In genomic region chr3:18357747-18358146, GRCh38 we compare ENCODE assay signal across 29 cellular contexts.
A peak's percentile ranks its signal among the peaks of the same experiment; 100 is the strongest.
DNase-seq lines count a peak whose midpoint lies in the region; ATAC-seq, FAIRE-seq and TF ChIP-seq lines count a peak whose summit lies in the region.
"Had no signal": no experiment of that assay in that cellular context is flagged by ENCODE, and none has a peak within 500 bp of the region (broad histone marks: within the 10 kb centered on the region; RNA-seq: fewer than 3 reads in every experiment).

No MANE protein-coding gene starts in this region.

- no peaks in the 10 kb centered on the region for H3K27me3 Mint-ChIP-seq in activated T-cell treated with anti-CD3 and anti-CD28 coated beads, Interleukin-2, amount 50 U/mL, for 4 hours (ENCODE audit: low read depth)
- no peaks in the 10 kb centered on the region for H3K27me3 Mint-ChIP-seq in CD8-positive, alpha-beta T cell (ENCODE audit: low read depth)
- no peaks in the 10 kb centered on the region for H3K27me3 Mint-ChIP-seq in activated T-helper 17 cell treated with anti-CD3 and anti-CD28 coated beads, Interleukin-2, amount 50 U/mL, for 72 hours
- H3K27me3 Mint-ChIP-seq in naive thymus-derived CD4-positive, alpha-beta T cell: no peaks in the 10 kb centered on the region
- H3K27me3 Mint-ChIP-seq: CD8-positive, alpha-beta memory T cell had no signal

- no peak overlapping the region for H3K4me2 ChIP-seq in HepG2 (ENCODE audit: low read depth, low read length)
- H3K4me2 ChIP-seq: GM23338, PC-9 had no signal

- no peak for DNase-seq in activated T-cell treated with anti-CD3 and anti-CD28 coated beads, Interleukin-2, amount 50 U/mL, for 4 hours
- DNase-seq in activated T-cell treated with anti-CD3 and anti-CD28 coated beads, Interleukin-2, amount 50 U/mL, for 1 hour: no peak
- DNase-seq in CD8-positive, alpha-beta T cell: no peak
- DNase-seq in naive thymus-derived CD4-positive, alpha-beta T cell: no peak
- DNase-seq in HepG2 (ENCODE audit: low spot score): no peak
- no peak for DNase-seq in SHP77 treated with DMSO at 0.1 percent for 48 hours (lab: John Stamatoyannopoulos, UW)
- DNase-seq: C1 segment of cervical spinal cord; CD8-positive, alpha-beta memory T cell; DMS 273 treated with DMSO at 0.1 percent for 48 hours; DMS79; EL; GDM1; H9; KBM-7; MV-4-11; NCI-H1105; NCI-H1436 treated with DMSO at 0.1 percent for 48 hours; NCI-H187 treated with DMSO at 0.1 percent for 48 hours; NCI-H2107; NCI-H524; NCI-H774; NK-92 treated with Interleukin-12 subunit alpha and Interleukin-12 subunit beta, amount 100 ng/mL, for 24 hours; PC-9 had no signal

- peaks cover 23% of the 10 kb centered on the region for H3K36me3 ChIP-seq in CD8-positive, alpha-beta T cell (ENCODE audit: insufficient read depth, low read length)
- peaks cover 0 to 15% (median 10%) of the 10 kb centered on the region in 3 experiments for H3K36me3 ChIP-seq in naive thymus-derived CD4-positive, alpha-beta T cell (ENCODE audit: control insufficient read depth in 2 of 3, insufficient read depth in 3 of 3, low read length in 3 of 3)
- no peaks in the 10 kb centered on the region for H3K36me3 ChIP-seq in HepG2 (replicated peaks in 1 of 2; ENCODE audit: control insufficient read depth in 1 of 2, insufficient read depth in 2 of 2, low read length in 2 of 2)
- H3K36me3 ChIP-seq: SJSA1 had no signal

- BruUV-seq in HepG2 (replicated peaks; lab: Mats Ljungman, UMichigan): no TSS peak

- intact Hi-C loops in CD8-positive, alpha-beta T cell (cut with DNase I, micrococcal nuclease): loop anchor here in 1 of 2 experiments (2.0 to 5.0 kb wide), 2 partner anchors 13 to 35 kb away; no protein-coding TSS in a partner anchor
- intact Hi-C loops in naive thymus-derived CD4-positive, alpha-beta T cell (cut with micrococcal nuclease): no loop called here
- intact Hi-C loops in HepG2 (cut with micrococcal nuclease; ENCODE audit: unreplicated experiment): no loop called here

- H3K9me3 ChIP-seq in CD8-positive, alpha-beta T cell (ENCODE audit: low read length): no peaks in the 10 kb centered on the region
- no peaks in the 10 kb centered on the region for H3K9me3 ChIP-seq in naive thymus-derived CD4-positive, alpha-beta T cell (ENCODE audit: control insufficient read depth in 2 of 3, low read length in 3 of 3)
- no peaks in the 10 kb centered on the region for H3K9me3 ChIP-seq in HepG2 (ENCODE audit: low read length)
- H3K9me3 ChIP-seq: SJSA1 had no signal

- no peak for TF ChIP-seq POLR2A in HepG2 (IDR thresholded peaks at IDR 0.05; ENCODE audit: insufficient read depth in 1 of 2, low read depth in 2 of 2, low read length in 2 of 2)

- H4K20me1 ChIP-seq in HepG2 (ENCODE audit: insufficient read depth, low read length): no peaks in the 10 kb centered on the region

- FAIRE-seq in HepG2 (lab: Jason Lieb, UNC): no peak
- FAIRE-seq: GM12878, HTR-8/SVneo had no signal

- H2AFZ ChIP-seq in HepG2 (ENCODE audit: low read length): no peak overlapping the region
- H2AFZ ChIP-seq: GM23338, PC-9 had no signal

- peaks cover 6% of the 10 kb centered on the region for H3K4me1 ChIP-seq in CD8-positive, alpha-beta T cell (ENCODE audit: insufficient read depth, low read length)
- H3K4me1 ChIP-seq in naive thymus-derived CD4-positive, alpha-beta T cell (ENCODE audit: control insufficient read depth in 2 of 2, insufficient read depth in 2 of 2, low read length in 2 of 2): peaks cover 0 to 6% of the 10 kb centered on the region in 2 donors
- no peaks in the 10 kb centered on the region for H3K4me1 ChIP-seq in HepG2 (ENCODE audit: insufficient read depth, low read length)
- H3K4me1 ChIP-seq: SJSA1 had no signal

- H3K27ac Mint-ChIP-seq in CD8-positive, alpha-beta T cell: peak overlapping the region; percentile 81
- H3K27ac Mint-ChIP-seq in activated T-helper 17 cell treated with anti-CD3 and anti-CD28 coated beads, Interleukin-2, amount 50 U/mL, for 72 hours: peak overlapping the region; percentile 50
- peak overlapping the region; percentile 2 to 83 (median 57) for H3K27ac Mint-ChIP-seq in naive thymus-derived CD4-positive, alpha-beta T cell
- H3K27ac Mint-ChIP-seq: GM23338, H9 had no signal

- in situ Hi-C loops in HepG2 (cut with HindIII; ENCODE audit: extremely low pct_ligation_motif_present, low pct_unique_long_range_greater_than_20kb): no loop called here

- no peak for TF ChIP-seq RAD21 in HepG2 (CRISPR knock-in tag; IDR thresholded peaks at IDR 0.05)

- no peak for TF ChIP-seq CTCF in CD8-positive, alpha-beta T cell (IDR thresholded peaks at IDR 0.05)
- no peak for TF ChIP-seq CTCF in HepG2 (CRISPR knock-in tag; IDR thresholded peaks at IDR 0.05)

- H3K9ac ChIP-seq in HepG2 (ENCODE audit: insufficient read depth, low read depth, low read length): no peak overlapping the region

- H3K36me3 Mint-ChIP-seq in activated T-cell treated with anti-CD3 and anti-CD28 coated beads, Interleukin-2, amount 50 U/mL, for 4 hours (ENCODE audit: insufficient read depth): peaks cover 33% of the 10 kb centered on the region
- H3K36me3 Mint-ChIP-seq in CD8-positive, alpha-beta T cell: peaks cover 73% of the 10 kb centered on the region
- peaks cover 99% of the 10 kb centered on the region for H3K36me3 Mint-ChIP-seq in activated T-helper 17 cell treated with anti-CD3 and anti-CD28 coated beads, Interleukin-2, amount 50 U/mL, for 72 hours (ENCODE audit: low read depth)
- H3K36me3 Mint-ChIP-seq in naive thymus-derived CD4-positive, alpha-beta T cell: peaks cover 19 to 52% (median 33%) of the 10 kb centered on the region in 5 donors

- ATAC-seq in activated T-cell treated with anti-CD3 and anti-CD28 coated beads, Interleukin-2, amount 50 U/mL, for 4 hours: peak; percentile 27 to 60
- no peak for ATAC-seq in CD8-positive, alpha-beta T cell
- no peak for ATAC-seq in activated T-helper 17 cell treated with anti-CD3 and anti-CD28 coated beads, Interleukin-2, amount 50 U/mL, for 72 hours (replicated peaks)
- no peak for ATAC-seq in naive thymus-derived CD4-positive, alpha-beta T cell
- no peak for ATAC-seq in HepG2
- ATAC-seq: GM12878, GM23338, Right ventricle myocardium inferior had no signal

- no peak overlapping the region for H3K27ac ChIP-seq in CD8-positive, alpha-beta T cell (ENCODE audit: low read depth, low read length)
- no peak overlapping the region for H3K27ac ChIP-seq in naive thymus-derived CD4-positive, alpha-beta T cell (ENCODE audit: low read depth, low read length)
- no peak overlapping the region for H3K27ac ChIP-seq in HepG2 (ENCODE audit: extremely low read length, insufficient read depth, low read length)
- H3K27ac ChIP-seq: PC-9, SJSA1 had no signal

- H3K4me1 Mint-ChIP-seq in activated T-cell treated with anti-CD3 and anti-CD28 coated beads, Interleukin-2, amount 50 U/mL, for 4 hours (ENCODE audit: low read depth): peaks cover 15% of the 10 kb centered on the region
- peaks cover 62% of the 10 kb centered on the region for H3K4me1 Mint-ChIP-seq in CD8-positive, alpha-beta T cell (ENCODE audit: low read depth)
- peaks cover 23% of the 10 kb centered on the region for H3K4me1 Mint-ChIP-seq in activated T-helper 17 cell treated with anti-CD3 and anti-CD28 coated beads, Interleukin-2, amount 50 U/mL, for 72 hours
- peaks cover 16 to 95% (median 73%) of the 10 kb centered on the region in 7 donors for H3K4me1 Mint-ChIP-seq in naive thymus-derived CD4-positive, alpha-beta T cell

- H3K27me3 ChIP-seq in CD8-positive, alpha-beta T cell (ENCODE audit: insufficient read depth, low read length): no peaks in the 10 kb centered on the region
- H3K27me3 ChIP-seq in naive thymus-derived CD4-positive, alpha-beta T cell (ENCODE audit: control insufficient read depth in 2 of 2, insufficient read depth in 2 of 2, low read length in 2 of 2): no peaks in the 10 kb centered on the region
- no peaks in the 10 kb centered on the region for H3K27me3 ChIP-seq in HepG2 (ENCODE audit: control insufficient read depth in 1 of 2, insufficient read depth in 2 of 2, low read length in 2 of 2)
- H3K27me3 ChIP-seq: SJSA1 had no signal

- no peaks in the 10 kb centered on the region for H3K9me3 Mint-ChIP-seq in activated T-cell treated with anti-CD3 and anti-CD28 coated beads, Interleukin-2, amount 50 U/mL, for 4 hours
- no peaks in the 10 kb centered on the region for H3K9me3 Mint-ChIP-seq in CD8-positive, alpha-beta T cell
- H3K9me3 Mint-ChIP-seq in activated T-helper 17 cell treated with anti-CD3 and anti-CD28 coated beads, Interleukin-2, amount 50 U/mL, for 72 hours: no peaks in the 10 kb centered on the region
- H3K9me3 Mint-ChIP-seq in naive thymus-derived CD4-positive, alpha-beta T cell: no peaks in the 10 kb centered on the region
- H3K9me3 Mint-ChIP-seq: CD8-positive, alpha-beta memory T cell; GM23338; H9 had no signal

- H3K4me3 Mint-ChIP-seq in activated T-cell treated with anti-CD3 and anti-CD28 coated beads, Interleukin-2, amount 50 U/mL, for 4 hours: no peak overlapping the region
- no peak overlapping the region for H3K4me3 Mint-ChIP-seq in CD8-positive, alpha-beta T cell
- H3K4me3 Mint-ChIP-seq in activated T-helper 17 cell treated with anti-CD3 and anti-CD28 coated beads, Interleukin-2, amount 50 U/mL, for 72 hours: no peak overlapping the region
- no peak overlapping the region for H3K4me3 Mint-ChIP-seq in naive thymus-derived CD4-positive, alpha-beta T cell
- H3K4me3 Mint-ChIP-seq: CD8-positive, alpha-beta memory T cell; GM23338; H9 had no signal

- POLR2A ChIA-PET in CD8-positive, alpha-beta T cell (lab: Charles Lee): no interaction called here
- POLR2A ChIA-PET in naive thymus-derived CD4-positive, alpha-beta T cell (lab: Charles Lee): interaction anchor here (1.1 kb wide), 1 partner anchor 14 kb away, joined by 3 read pairs; no protein-coding TSS in a partner anchor
- POLR2A ChIA-PET in HepG2 (lab: Yijun Ruan, JAX): no interaction called here

- H3K79me2 ChIP-seq in HepG2 (ENCODE audit: insufficient read depth, low read length): no peaks in the 10 kb centered on the region

- CTCF ChIA-PET in CD8-positive, alpha-beta T cell (lab: Charles Lee): interaction anchor here (0.7 to 0.9 kb wide), 2 partner anchors 15 to 194 kb away, joined by 3 read pairs; no protein-coding TSS in a partner anchor
- CTCF ChIA-PET in naive thymus-derived CD4-positive, alpha-beta T cell (lab: Charles Lee): no interaction called here
- CTCF ChIA-PET in HepG2 (lab: Yijun Ruan, JAX; ENCODE audit: low intra/inter-chr PET ratio, low total read pairs): no interaction called here

- H3K4me3 ChIP-seq in CD8-positive, alpha-beta T cell (ENCODE audit: low read depth, low read length): no peak overlapping the region
- no peak overlapping the region for H3K4me3 ChIP-seq in naive thymus-derived CD4-positive, alpha-beta T cell (ENCODE audit: low read length)
- H3K4me3 ChIP-seq in HepG2 (replicated peaks in 1 of 3; ENCODE audit: insufficient read depth in 1 of 3, low read depth in 2 of 3, low read length in 3 of 3): no peak overlapping the region
- H3K4me3 ChIP-seq: GM12878, GM23338, PC-9, SJSA1 had no signal

- TF ChIP-seq EP300 in HepG2 (IDR thresholded peaks at IDR 0.05; ENCODE audit: low read depth in 2 of 2, low read length in 2 of 2) (no peak), HepG2 (CRISPR knock-in tag; IDR thresholded peaks at IDR 0.05; ENCODE audit: borderline replicate concordance) (no peak)

Comparison
In these comparisons a context has a peak if more than half of its experiments do, and no peak if none do; other contexts are left out.
1. ATAC-seq: peak in activated T-cell treated with anti-CD3 and anti-CD28 coated beads, Interleukin-2, amount 50 U/mL, for 4 hours (2 of 2); none in CD8-positive, alpha-beta T cell (single experiment), activated T-helper 17 cell treated with anti-CD3 and anti-CD28 coated beads, Interleukin-2, amount 50 U/mL, for 72 hours (single experiment), naive thymus-derived CD4-positive, alpha-beta T cell (single experiment) and HepG2 (single experiment).
2. Peak in every context shown above with its lines, with median percentiles within 50 percentile points of each other: H3K27ac Mint-ChIP-seq.